ENCODE assay signal across 15 cellular contexts in the genomic region with DNA sequence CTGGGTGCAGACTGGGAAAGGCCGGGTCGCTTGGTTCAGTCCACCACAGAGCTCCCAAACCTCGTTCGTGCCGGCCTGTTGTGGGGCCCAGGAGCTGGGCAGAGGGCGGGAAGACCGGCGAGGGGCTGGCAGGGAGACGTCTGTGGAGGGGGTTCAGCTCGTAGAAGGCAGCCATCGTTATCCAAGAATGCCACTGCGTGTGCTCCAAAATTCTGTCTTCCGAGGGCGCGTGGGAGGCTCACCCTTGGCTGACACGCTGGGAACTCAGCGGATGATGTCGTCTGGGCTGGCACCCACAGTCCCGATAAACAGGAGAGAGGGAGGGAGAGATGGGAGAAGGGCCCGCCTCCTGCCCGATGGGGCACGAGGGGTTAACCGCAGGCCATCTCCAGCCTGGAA.
DNase-seq lines count a peak whose midpoint lies in the region; ATAC-seq and TF ChIP-seq lines count a peak whose summit lies in the region.
"Had no signal": no experiment of that assay in that cellular context is flagged by ENCODE, and none has a peak within 500 bp of the region (broad histone marks: within the 10 kb centered on the region; RNA-seq: fewer than 3 reads in every experiment).

No MANE protein-coding gene starts in this region.

- H2AFZ ChIP-seq in parathyroid adenoma: no peak overlapping the region

- H3K27me3 ChIP-seq in parathyroid adenoma (ENCODE audit: control insufficient read depth, insufficient read depth, low read length) (no peaks in the 10 kb centered on the region), aorta (ENCODE audit: control insufficient read depth in 1 of 2, insufficient read depth in 2 of 2, low read length in 1 of 2) (no peaks in the 10 kb centered on the region), foreskin keratinocyte (no peaks in the 10 kb centered on the region)

- peak overlapping the region; percentile 2 for H3K27ac ChIP-seq in parathyroid adenoma
- peak overlapping the region; percentile 56 to 69 for H3K27ac ChIP-seq in aorta (ENCODE audit: low read depth in 1 of 2, low read length in 2 of 2)
- no peak overlapping the region for H3K27ac ChIP-seq in foreskin keratinocyte
- H3K27ac ChIP-seq: C4-2B, neutrophil had no signal

- H3K36me3 Mint-ChIP-seq in progenitor cell of endocrine pancreas (ENCODE audit: insufficient read depth): no peaks in the 10 kb centered on the region

- WGBS in aorta, 2 donors: 1 to 5% methylated on average over 23 of the region's 23 CpGs

- H3K4me1 Mint-ChIP-seq in progenitor cell of endocrine pancreas (ENCODE audit: low read depth): no peaks in the 10 kb centered on the region
- H3K4me1 Mint-ChIP-seq: stimulated activated naive CD8-positive, alpha-beta T cell treated with anti-CD3 and anti-CD28 coated beads, Interleukin-15, amount 100 ng/mL, for 72 hours had no signal

- no peak overlapping the region for H3K9ac ChIP-seq in parathyroid adenoma

- H3K9me3 Mint-ChIP-seq in progenitor cell of endocrine pancreas (ENCODE audit: low read depth): no peaks in the 10 kb centered on the region
- H3K9me3 Mint-ChIP-seq: stimulated activated naive CD8-positive, alpha-beta T cell treated with anti-CD3 and anti-CD28 coated beads, Interleukin-15, amount 100 ng/mL, for 72 hours had no signal

- no peak overlapping the region for H3K4me3 ChIP-seq in fibroblast of mammary gland (ENCODE audit: control insufficient read depth, low read depth, low read length)
- H3K4me3 ChIP-seq in parathyroid adenoma (ENCODE audit: low read depth, low read length): no peak overlapping the region
- H3K4me3 ChIP-seq in aorta (ENCODE audit: low read length in 2 of 2): no peak overlapping the region

- no peaks in the 10 kb centered on the region for H3K36me3 ChIP-seq in parathyroid adenoma (ENCODE audit: control insufficient read depth, insufficient read depth, low read length)
- H3K36me3 ChIP-seq in aorta (ENCODE audit: control insufficient read depth in 1 of 2, insufficient read depth in 2 of 2, low read length in 1 of 2): no peaks in the 10 kb centered on the region
- H3K36me3 ChIP-seq: neutrophil had no signal

- H3K9me3 ChIP-seq in parathyroid adenoma (ENCODE audit: control insufficient read depth, low read length) (no peaks in the 10 kb centered on the region), aorta (ENCODE audit: control insufficient read depth, low read length) (no peaks in the 10 kb centered on the region)
- H3K9me3 ChIP-seq: neutrophil had no signal

- no peaks in the 10 kb centered on the region for H3K4me1 ChIP-seq in parathyroid adenoma
- H3K4me1 ChIP-seq in aorta (ENCODE audit: control insufficient read depth in 1 of 2, insufficient read depth in 2 of 2, low read length in 2 of 2): peaks cover 0 to 1% of the 10 kb centered on the region in 2 donors
- peaks cover 5% of the 10 kb centered on the region for H3K4me1 ChIP-seq in foreskin keratinocyte

- no peak overlapping the region for H3K4me2 ChIP-seq in parathyroid adenoma (ENCODE audit: low read length)

- TF ChIP-seq CTCF in fibroblast of mammary gland (conservative IDR thresholded peaks at IDR 0.05; ENCODE audit: control insufficient read depth, insufficient read depth, low read depth, low read length) (no peak), parathyroid adenoma (IDR thresholded peaks at IDR 0.05) (no peak), progenitor cell of endocrine pancreas (IDR thresholded peaks at IDR 0.05; ENCODE audit: unreplicated experiment) (no peak), foreskin keratinocyte (conservative IDR thresholded peaks at IDR 0.05) (no peak)

- intact Hi-C loops in aorta (cut with DNase I): loop anchor here (1.0 to 5.0 kb wide), 6 partner anchors 59 to 381 kb away; a partner anchor contains a TSS

- ATAC-seq in SK-N-SH treated with all-trans-retinoic acid at 6 μM for 48 hours: peak; percentile 29
- peak; percentile 79 for ATAC-seq in aorta (ENCODE audit: low FRiP score)
- no peak for ATAC-seq in foreskin keratinocyte
- ATAC-seq: activated T-cell treated with anti-CD3 and anti-CD28 coated beads, Interleukin-2, amount 50 U/mL, for 72 hours; stimulated activated naive CD8-positive, alpha-beta T cell treated with anti-CD3 and anti-CD28 coated beads, Interleukin-15, amount 100 ng/mL, for 72 hours had no signal

- no peak overlapping the region for H3K4me3 Mint-ChIP-seq in progenitor cell of endocrine pancreas (ENCODE audit: low read depth)
- H3K4me3 Mint-ChIP-seq: activated T-cell treated with anti-CD3 and anti-CD28 coated beads, Interleukin-2, amount 50 U/mL, for 72 hours; stimulated activated naive CD8-positive, alpha-beta T cell treated with anti-CD3 and anti-CD28 coated beads, Interleukin-15, amount 100 ng/mL, for 72 hours had no signal

- peaks cover 25% of the 10 kb centered on the region for H3K27me3 Mint-ChIP-seq in progenitor cell of endocrine pancreas

- peak; percentile 54 for DNase-seq in fibroblast of mammary gland (ENCODE audit: low read depth)
- peak; percentile 89 to 94 for DNase-seq in aorta
- no peak for DNase-seq in progenitor cell of endocrine pancreas (ENCODE audit: low spot score, unreplicated experiment)
- DNase-seq in cerebellar nuclear complex (lab: John Stamatoyannopoulos, UW): no peak
- no peak for DNase-seq in foreskin keratinocyte
- DNase-seq: activated CD4-positive, alpha-beta T cell treated with anti-CD3 and anti-CD28 coated beads, Interleukin-2, amount 50 U/mL, for 48 hours; activated T-cell treated with anti-CD3 and anti-CD28 coated beads, Interleukin-2, amount 50 U/mL, for 72 hours; glutamatergic neuron; NCI-H2029; NCI-H510A treated with DMSO at 0.1 percent for 48 hours; stimulated activated naive CD8-positive, alpha-beta T cell treated with anti-CD3 and anti-CD28 coated beads, Interleukin-15, amount 100 ng/mL, for 72 hours had no signal

- H3K27ac Mint-ChIP-seq in progenitor cell of endocrine pancreas: no peak overlapping the region
- H3K27ac Mint-ChIP-seq: activated T-cell treated with anti-CD3 and anti-CD28 coated beads, Interleukin-2, amount 50 U/mL, for 72 hours; stimulated activated naive CD8-positive, alpha-beta T cell treated with anti-CD3 and anti-CD28 coated beads, Interleukin-15, amount 100 ng/mL, for 72 hours had no signal

- H3K79me2 ChIP-seq in parathyroid adenoma: no peaks in the 10 kb centered on the region

TF ChIP-seq in SK-N-SH treated with all-trans-retinoic acid at 6 μM for 48 hours, 23 proteins besides CTCF, POLR2A, EP300 and RAD21:
- no peak for TF ChIP-seq OSR1 (CRISPR knock-in tag; IDR thresholded peaks at IDR 0.05)
- no peak for TF ChIP-seq BACH2 (CRISPR knock-in tag; IDR thresholded peaks at IDR 0.05; ENCODE audit: borderline replicate concordance)
- no peak for TF ChIP-seq RARB (CRISPR knock-in tag; IDR thresholded peaks at IDR 0.05)

Comparison
In these comparisons a context has a peak if more than half of its experiments do, and no peak if none do; other contexts are left out.
1. DNase-seq: peak in fibroblast of mammary gland (single experiment) and aorta (2 of 2); none in progenitor cell of endocrine pancreas (single experiment), cerebellar nuclear complex (0 of 2) and foreskin keratinocyte (0 of 2).